In genomic region chr3:100041328-100041749, GRCh38 we compare ENCODE assay signal across 10 cellular contexts.
DNase-seq lines count a peak whose midpoint lies in the region; ATAC-seq and TF ChIP-seq lines count a peak whose summit lies in the region.
"Had no signal": no experiment of that assay in that cellular context is flagged by ENCODE, and none has a peak within 500 bp of the region (broad histone marks: within the 10 kb centered on the region; RNA-seq: fewer than 3 reads in every experiment).

No MANE protein-coding gene starts in this region.

- WGBS in esophagus squamous epithelium, 2 donors: 45 to 52% methylated on average over 1 of the region's 1 CpG

- POLR2A ChIA-PET in AG04450 (lab: Yijun Ruan, JAX): interaction anchor here (0.7 to 1.5 kb wide), 4 partner anchors 38 to 220 kb away, joined by 3 to 5 read pairs (median 4); partner anchors contain the start of gene TBC1D23
- POLR2A ChIA-PET in Panc1 (lab: Charles Lee): no interaction called here

- H3K4me1 Mint-ChIP-seq in nephron: peaks cover 58% of the 10 kb centered on the region

- peak overlapping the region; percentile 81 to 99 (median 97) for H3K27ac Mint-ChIP-seq in nephron
- H3K27ac Mint-ChIP-seq: immature natural killer cell had no signal

- no peaks in the 10 kb centered on the region for H3K36me3 ChIP-seq in Panc1 (ENCODE audit: control insufficient read depth, insufficient read depth, low read length)
- H3K36me3 ChIP-seq in esophagus squamous epithelium: no peaks in the 10 kb centered on the region

- peaks cover 37% of the 10 kb centered on the region for H3K4me1 ChIP-seq in Panc1 (ENCODE audit: control insufficient read depth, insufficient read depth, low read length)
- H3K4me1 ChIP-seq in esophagus squamous epithelium: peaks cover 13 to 48% (median 18%) of the 10 kb centered on the region in 3 donors

- no peaks in the 10 kb centered on the region for H3K36me3 Mint-ChIP-seq in nephron (ENCODE audit: low read depth)

- H3K27me3 Mint-ChIP-seq in nephron (ENCODE audit: low read depth): no peaks in the 10 kb centered on the region

- intact Hi-C loops in Panc1 (cut with micrococcal nuclease; ENCODE audit: unreplicated experiment): no loop called here
- intact Hi-C loops in esophagus squamous epithelium (cut with DNase I): no loop called here

- ATAC-seq in Panc1 (peak; percentile 55), GM21526 (IDR thresholded peaks at IDR 0.05; ENCODE audit: low FRiP score, unreplicated experiment) (no peak)

- no peaks in the 10 kb centered on the region for H3K9me3 ChIP-seq in AG04450 (ENCODE audit: control insufficient read depth, insufficient read depth, low read length)
- no peaks in the 10 kb centered on the region for H3K9me3 ChIP-seq in Panc1 (ENCODE audit: control insufficient read depth, insufficient read depth, low read depth, low read length)
- no peaks in the 10 kb centered on the region for H3K9me3 ChIP-seq in esophagus squamous epithelium

- peak overlapping the region in 2 of 3 experiments; percentile 3 to 5 for H3K4me3 Mint-ChIP-seq in nephron
- H3K4me3 Mint-ChIP-seq: immature natural killer cell had no signal

- in situ Hi-C loops in Panc1 (cut with HindIII; ENCODE audit: low pct_unique_long_range_greater_than_20kb, low sequenced_read_pairs): no loop called here

- DNase-seq in AG04450 (ENCODE audit: low read depth, low spot score) (peak; percentile 77), Panc1 (ENCODE audit: low read depth, low spot score) (peak; percentile 95), esophagus squamous epithelium (lab: John Stamatoyannopoulos, UW) (no peak), NOMO-1 treated with dmso at 0.1 percent for 144 hours (lab: John Stamatoyannopoulos, UW; ENCODE audit: unreplicated experiment) (no peak)
- no peak for DNase-seq in activated effector memory CD4-positive, alpha-beta T cell treated with anti-CD3 and anti-CD28 coated beads, Interleukin-2, amount 50 U/mL, for 16 hours
- no peak for DNase-seq in effector CD8-positive, alpha-beta T cell (lab: John Stamatoyannopoulos, UW)
- DNase-seq: immature natural killer cell; stimulated activated naive CD4-positive, alpha-beta T cell treated with Interleukin-2 at 50 U/mL for 16 hours had no signal

- no peak overlapping the region for H3K4me3 ChIP-seq in AG04450 (ENCODE audit: low read depth, low read length)
- no peak overlapping the region for H3K4me3 ChIP-seq in Panc1 (ENCODE audit: low read depth in 2 of 2, low read length in 2 of 2)
- H3K4me3 ChIP-seq in esophagus squamous epithelium: no peak overlapping the region

- CTCF ChIA-PET in AG04450 (lab: Charles Lee): interaction anchor here (1.3 to 4.2 kb wide), 3 partner anchors 190 to 213 kb away, joined by 3 to 19 read pairs (median 14); no protein-coding TSS in a partner anchor
- CTCF ChIA-PET in Panc1 (lab: Charles Lee): no interaction called here

- H3K27ac ChIP-seq in AG04450 (ENCODE audit: low read depth, low read length): peak overlapping the region; percentile 92
- H3K27ac ChIP-seq in Panc1 (ENCODE audit: low read length): peak overlapping the region; percentile 74
- H3K27ac ChIP-seq in esophagus squamous epithelium: peak overlapping the region; percentile 66 to 88 (median 86)

- H3K27me3 ChIP-seq in AG04450 (ENCODE audit: control insufficient read depth, insufficient read depth, low read length) (no peaks in the 10 kb centered on the region), Panc1 (ENCODE audit: control insufficient read depth, insufficient read depth, low read length) (no peaks in the 10 kb centered on the region), esophagus squamous epithelium (no peaks in the 10 kb centered on the region)

- TF ChIP-seq CTCF in AG04450 (IDR thresholded peaks at IDR 0.05; ENCODE audit: low read depth, low read length) (no peak), Panc1 (IDR thresholded peaks at IDR 0.05) (no peak), esophagus squamous epithelium (IDR thresholded peaks at IDR 0.05) (no peak), nephron (IDR thresholded peaks at IDR 0.05; ENCODE audit: unreplicated experiment in 3 of 3) (no peak)

- BruUV-seq in Panc1 (replicated peaks; lab: Mats Ljungman, UMichigan): no TSS peak

- TF ChIP-seq POLR2A in esophagus squamous epithelium (IDR thresholded peaks at IDR 0.05): no peak

- no peaks in the 10 kb centered on the region for H3K9me3 Mint-ChIP-seq in nephron
- H3K9me3 Mint-ChIP-seq: immature natural killer cell had no signal

Comparison
In these comparisons a context has a peak if more than half of its experiments do, and no peak if none do; other contexts are left out.
1. DNase-seq: peak in AG04450 (single experiment) and Panc1 (single experiment); none in esophagus squamous epithelium (single experiment), activated effector memory CD4-positive, alpha-beta T cell treated with anti-CD3 and anti-CD28 coated beads, Interleukin-2, amount 50 U/mL, for 16 hours (single experiment), NOMO-1 treated with dmso at 0.1 percent for 144 hours (single experiment) and effector CD8-positive, alpha-beta T cell (single experiment).
2. Peak in every context shown above with its lines, with median percentiles within 50 percentile points of each other: H3K27ac ChIP-seq.